In genomic region chr15:30985081-30985531, GRCh38 we compare ENCODE assay signal across 10 cellular contexts. TPM values are rescaled to one million over a fixed set of nuclear protein-coding genes. Genes with fewer than 3 reads are reported as not detected.
DNase-seq lines count a peak whose midpoint lies in the region; ATAC-seq and TF ChIP-seq lines count a peak whose summit lies in the region.
"Had no signal": no experiment of that assay in that cellular context is flagged by ENCODE, and none has a peak within 500 bp of the region (broad histone marks: within the 10 kb centered on the region; RNA-seq: fewer than 3 reads in every experiment).

No MANE protein-coding gene starts in this region.

- ATAC-seq in activated CD8-positive, alpha-beta T cell treated with anti-CD3 and anti-CD28 coated beads for 36 hours = no peak
- ATAC-seq in activated CD8-positive, alpha-beta T cell treated with anti-CD3 and anti-CD28 coated beads, Interleukin-2, amount 10 ng/mL, durations not matched to agents 7 days and 5 days = no peak
- ATAC-seq in GM21381 (IDR thresholded peaks at IDR 0.05; ENCODE audit: unreplicated experiment) = no peak

- no peak for TF ChIP-seq CTCF in activated CD8-positive, alpha-beta T cell treated with anti-CD3 and anti-CD28 coated beads for 36 hours (IDR thresholded peaks at IDR 0.05)
- TF ChIP-seq CTCF in astrocyte of the spinal cord (IDR thresholded peaks at IDR 0.05; ENCODE audit: low read depth, low read length) = no peak

- peaks cover 42% of the 10 kb centered on the region for H3K4me1 Mint-ChIP-seq in activated CD8-positive, alpha-beta T cell treated with anti-CD3 and anti-CD28 coated beads for 36 hours (ENCODE audit: low read depth)
- H3K4me1 Mint-ChIP-seq in activated CD8-positive, alpha-beta T cell treated with anti-CD3 and anti-CD28 coated beads, Interleukin-2, amount 10 ng/mL, durations not matched to agents 7 days and 5 days (ENCODE audit: low read depth) = peaks cover 49% of the 10 kb centered on the region

- peak overlapping the region; percentile 31 for H3K27ac Mint-ChIP-seq in activated CD8-positive, alpha-beta T cell treated with anti-CD3 and anti-CD28 coated beads for 36 hours
- H3K27ac Mint-ChIP-seq in activated CD8-positive, alpha-beta T cell treated with anti-CD3 and anti-CD28 coated beads, Interleukin-2, amount 10 ng/mL, durations not matched to agents 7 days and 5 days = no peak overlapping the region

- CTCF ChIA-PET in activated CD8-positive, alpha-beta T cell treated with anti-CD3 and anti-CD28 coated beads for 36 hours (lab: Charles Lee) = interaction anchor here (0.8 to 1.8 kb wide), 3 partner anchors 18 to 505 kb away, joined by 3 to 5 read pairs (median 3); no protein-coding TSS in a partner anchor
- CTCF ChIA-PET in activated CD8-positive, alpha-beta T cell treated with anti-CD3 and anti-CD28 coated beads, Interleukin-2, amount 10 ng/mL, durations not matched to agents 7 days and 5 days (lab: Charles Lee) = interaction anchor here (1.4 to 3.6 kb wide), 2 partner anchors 10 to 144 kb away, joined by 3 to 14 read pairs; no protein-coding TSS in a partner anchor

- H3K27ac ChIP-seq in temporal lobe (ENCODE audit: low read depth, low read length) = peak overlapping the region; percentile 91
- H3K27ac ChIP-seq: A549 had no signal

- DNase-seq in activated CD8-positive, alpha-beta T cell treated with anti-CD3 and anti-CD28 coated beads for 36 hours = no peak
- no peak for DNase-seq in activated CD8-positive, alpha-beta T cell treated with anti-CD3 and anti-CD28 coated beads, Interleukin-2, amount 10 ng/mL, durations not matched to agents 7 days and 5 days
- DNase-seq in astrocyte of the spinal cord (ENCODE audit: low read depth, low spot score) (peak; percentile 39), kidney tubule cell (ENCODE audit: low spot score) (peak; percentile 47), NCI-H2081 treated with DMSO at 0.1 percent for 48 hours (lab: John Stamatoyannopoulos, UW) (no peak), NCI-H510A treated with DMSO at 0.1 percent for 48 hours (lab: John Stamatoyannopoulos, UW) (no peak)
- DNase-seq: activated CD8-positive, alpha-beta memory T cell treated with anti-CD3 and anti-CD28 coated beads for 24 hours had no signal

- H3K4me3 ChIP-seq in astrocyte of the spinal cord (ENCODE audit: low read depth, low read length) = no peak overlapping the region
- H3K4me3 ChIP-seq: A549 had no signal

- H3K4me3 Mint-ChIP-seq in activated CD8-positive, alpha-beta T cell treated with anti-CD3 and anti-CD28 coated beads for 36 hours = no peak overlapping the region
- H3K4me3 Mint-ChIP-seq in activated CD8-positive, alpha-beta T cell treated with anti-CD3 and anti-CD28 coated beads, Interleukin-2, amount 10 ng/mL, durations not matched to agents 7 days and 5 days = no peak overlapping the region

- in situ Hi-C loops in astrocyte of the spinal cord (cut with HindIII; ENCODE audit: low sequenced_read_pairs) = no loop called here

- H3K27me3 Mint-ChIP-seq in activated CD8-positive, alpha-beta T cell treated with anti-CD3 and anti-CD28 coated beads for 36 hours = no peaks in the 10 kb centered on the region
- no peaks in the 10 kb centered on the region for H3K27me3 Mint-ChIP-seq in activated CD8-positive, alpha-beta T cell treated with anti-CD3 and anti-CD28 coated beads, Interleukin-2, amount 10 ng/mL, durations not matched to agents 7 days and 5 days (ENCODE audit: low read depth)

- intact Hi-C loops in activated CD8-positive, alpha-beta T cell treated with anti-CD3 and anti-CD28 coated beads for 36 hours (cut with micrococcal nuclease) = no loop called here

- no peaks in the 10 kb centered on the region for H3K9me3 Mint-ChIP-seq in activated CD8-positive, alpha-beta T cell treated with anti-CD3 and anti-CD28 coated beads for 36 hours
- H3K9me3 Mint-ChIP-seq in activated CD8-positive, alpha-beta T cell treated with anti-CD3 and anti-CD28 coated beads, Interleukin-2, amount 10 ng/mL, durations not matched to agents 7 days and 5 days (ENCODE audit: insufficient read depth) = no peaks in the 10 kb centered on the region

- peaks cover 15% of the 10 kb centered on the region for H3K36me3 Mint-ChIP-seq in activated CD8-positive, alpha-beta T cell treated with anti-CD3 and anti-CD28 coated beads for 36 hours (ENCODE audit: low read depth)
- peaks cover 51% of the 10 kb centered on the region for H3K36me3 Mint-ChIP-seq in activated CD8-positive, alpha-beta T cell treated with anti-CD3 and anti-CD28 coated beads, Interleukin-2, amount 10 ng/mL, durations not matched to agents 7 days and 5 days (ENCODE audit: low read depth)

- POLR2A ChIA-PET in activated CD8-positive, alpha-beta T cell treated with anti-CD3 and anti-CD28 coated beads for 36 hours (lab: Charles Lee) = interaction anchor here (0.9 kb wide), 1 partner anchor 10 kb away, joined by 3 read pairs; no protein-coding TSS in a partner anchor
- POLR2A ChIA-PET in activated CD8-positive, alpha-beta T cell treated with anti-CD3 and anti-CD28 coated beads, Interleukin-2, amount 10 ng/mL, durations not matched to agents 7 days and 5 days (lab: Charles Lee) = no interaction called here

RNA-seq across cellular contexts. Expression of gene MTMR10, which starts 6.3 kb away (rescaled TPM):
- total RNA-seq in activated CD8-positive, alpha-beta T cell treated with anti-CD3 and anti-CD28 coated beads for 36 hours = 10 to 100 TPM; 11.3 to 13.2 TPM
- 10 to 100 TPM; 21.9 to 22.3 TPM for total RNA-seq in activated CD8-positive, alpha-beta T cell treated with anti-CD3 and anti-CD28 coated beads, Interleukin-2, amount 10 ng/mL, durations not matched to agents 7 days and 5 days
- 10.1 TPM for total RNA-seq in temporal lobe

Comparison
In these comparisons a context has a peak if more than half of its experiments do, and no peak if none do; other contexts are left out.
1. DNase-seq: peak in astrocyte of the spinal cord (single experiment) and kidney tubule cell (single experiment); none in activated CD8-positive, alpha-beta T cell treated with anti-CD3 and anti-CD28 coated beads for 36 hours (single experiment), activated CD8-positive, alpha-beta T cell treated with anti-CD3 and anti-CD28 coated beads, Interleukin-2, amount 10 ng/mL, durations not matched to agents 7 days and 5 days (single experiment), NCI-H2081 treated with DMSO at 0.1 percent for 48 hours (single experiment) and NCI-H510A treated with DMSO at 0.1 percent for 48 hours (single experiment).